ENCODE assay signal across 1 cellular context in the genomic region with DNA sequence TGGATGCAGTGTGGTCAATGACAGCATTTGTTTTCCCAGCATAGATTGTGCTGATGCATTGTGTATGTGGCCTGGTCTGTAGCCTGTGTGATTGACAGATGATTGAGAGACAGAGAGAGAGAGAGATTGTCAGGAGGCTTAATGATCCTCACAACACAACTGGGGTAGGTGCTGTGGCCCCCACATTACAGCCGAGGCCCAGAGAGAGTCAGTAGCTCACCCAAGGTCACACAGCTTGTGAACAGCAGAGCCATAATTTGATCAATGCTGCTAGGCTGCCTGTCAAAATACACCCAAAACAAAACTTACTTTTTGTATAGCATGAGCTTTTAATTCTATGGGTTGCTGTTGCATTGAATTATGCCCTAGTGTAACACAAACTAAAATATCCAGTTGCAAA.
TF ChIP-seq lines count a peak whose summit lies in the region.

No MANE protein-coding gene starts in this region.

TF ChIP-seq in GM23338, 12 proteins besides CTCF, POLR2A, EP300 and RAD21 (continued from another document):
- TF ChIP-seq ZNF331 (CRISPR knock-in tag; IDR thresholded peaks at IDR 0.05; ENCODE audit: low read depth) = no peak
- no peak for TF ChIP-seq STAT1 (IDR thresholded peaks at IDR 0.05; ENCODE audit: unreplicated experiment)
TF ChIP-seq in GM23338: peak in this region for 0.
